ENCODE assay signal across 14 cellular contexts in genomic region chr5:100409538-100409937, GRCh38.
DNase-seq lines count a peak whose midpoint lies in the region; ATAC-seq and TF ChIP-seq lines count a peak whose summit lies in the region.
"Had no signal": no experiment of that assay in that cellular context is flagged by ENCODE, and none has a peak within 500 bp of the region (broad histone marks: within the 10 kb centered on the region; RNA-seq: fewer than 3 reads in every experiment).

No MANE protein-coding gene starts in this region.

- ATAC-seq in left lobe of liver (no peak), left lung (no peak)
- ATAC-seq: HepG2 had no signal

- H3K4me3 Mint-ChIP-seq in progenitor cell of endocrine pancreas (ENCODE audit: low read depth) = no peak overlapping the region
- H3K4me3 Mint-ChIP-seq: B cell; CD4-positive, alpha-beta T cell; HFFc6 had no signal

- H3K27ac Mint-ChIP-seq in progenitor cell of endocrine pancreas = no peak overlapping the region
- H3K27ac Mint-ChIP-seq: B cell; CD4-positive, alpha-beta T cell; HFFc6 had no signal

- no peaks in the 10 kb centered on the region for H3K27me3 Mint-ChIP-seq in progenitor cell of endocrine pancreas
- H3K27me3 Mint-ChIP-seq: B cell; CD4-positive, alpha-beta T cell had no signal

- no peak overlapping the region for H3K9ac ChIP-seq in fibroblast of lung (ENCODE audit: insufficient read depth, low read length)

- no peak overlapping the region for H3K4me3 ChIP-seq in fibroblast of lung (replicated peaks in 1 of 4; ENCODE audit: control extremely low read depth in 1 of 4, insufficient read depth in 1 of 4, low read depth in 3 of 4, low read length in 4 of 4)
- no peak overlapping the region for H3K4me3 ChIP-seq in left lung

- no peak overlapping the region for H2AFZ ChIP-seq in fibroblast of lung (ENCODE audit: low read length)

- H3K36me3 Mint-ChIP-seq in progenitor cell of endocrine pancreas (ENCODE audit: insufficient read depth) = no peaks in the 10 kb centered on the region

- no peak overlapping the region for H3K27ac ChIP-seq in fibroblast of lung (ENCODE audit: insufficient read depth, low read length)
- no peak overlapping the region for H3K27ac ChIP-seq in left lung

- DNase-seq in ELR (ENCODE audit: low read depth) (peak; percentile 24), NCI-H1694 treated with DMSO at 0.1 percent for 48 hours (lab: John Stamatoyannopoulos, UW) (peak; percentile 55), fibroblast of lung (ENCODE audit: low read depth in 2 of 2) (peak; percentile 4 to 18), retina (peak; percentile 6), left lobe of liver (ENCODE audit: low spot score) (no peak), left lung (no peak), progenitor cell of endocrine pancreas (ENCODE audit: low spot score, unreplicated experiment) (no peak)
- DNase-seq: ACHN; C1 segment of cervical spinal cord; CD4-positive, alpha-beta T cell; HCEC 1CT; HFFc6 had no signal

- no peaks in the 10 kb centered on the region for H3K36me3 ChIP-seq in fibroblast of lung (ENCODE audit: control insufficient read depth, insufficient read depth, low read length)
- H3K36me3 ChIP-seq in left lung = no peaks in the 10 kb centered on the region

- no peak overlapping the region for H3K4me2 ChIP-seq in fibroblast of lung (ENCODE audit: extremely low read depth, insufficient read depth, low read length)

- no peaks in the 10 kb centered on the region for H4K20me1 ChIP-seq in fibroblast of lung (ENCODE audit: control insufficient read depth, extremely low read depth, insufficient read depth, low read length)

- H3K27me3 ChIP-seq in fibroblast of lung (ENCODE audit: control insufficient read depth, insufficient read depth, low read length) (no peaks in the 10 kb centered on the region), left lung (no peaks in the 10 kb centered on the region)

- H3K79me2 ChIP-seq in fibroblast of lung (ENCODE audit: control insufficient read depth, insufficient read depth, low read length) = no peaks in the 10 kb centered on the region

- H3K9me3 ChIP-seq in fibroblast of lung (ENCODE audit: control insufficient read depth, insufficient read depth, low read depth, low read length) (no peaks in the 10 kb centered on the region), left lung (no peaks in the 10 kb centered on the region)

- no peak for TF ChIP-seq CTCF in fibroblast of lung (conservative IDR thresholded peaks at IDR 0.05 in 1 of 2, IDR thresholded peaks at IDR 0.05 in 1 of 2; ENCODE audit: low read depth in 1 of 2, low read length in 2 of 2)
- no peak for TF ChIP-seq CTCF in left lung (IDR thresholded peaks at IDR 0.05)
- TF ChIP-seq CTCF in progenitor cell of endocrine pancreas (IDR thresholded peaks at IDR 0.05; ENCODE audit: unreplicated experiment) = no peak

- no peaks in the 10 kb centered on the region for H3K4me1 Mint-ChIP-seq in progenitor cell of endocrine pancreas (ENCODE audit: low read depth)
- H3K4me1 Mint-ChIP-seq: B cell had no signal

- intact Hi-C loops in left lung (cut with DNase I) = no loop called here

- no peaks in the 10 kb centered on the region for H3K9me3 Mint-ChIP-seq in progenitor cell of endocrine pancreas (ENCODE audit: low read depth)
- H3K9me3 Mint-ChIP-seq: CD4-positive, alpha-beta T cell had no signal

- H3K4me1 ChIP-seq in fibroblast of lung (ENCODE audit: control insufficient read depth, extremely low read depth, insufficient read depth, low read length) (no peaks in the 10 kb centered on the region), left lung (no peaks in the 10 kb centered on the region)

Comparison
In these comparisons a context has a peak if more than half of its experiments do, and no peak if none do; other contexts are left out.
1. DNase-seq: peak in ELR (single experiment), NCI-H1694 treated with DMSO at 0.1 percent for 48 hours (single experiment), fibroblast of lung (2 of 2) and retina (single experiment); none in left lobe of liver (single experiment), left lung (0 of 2) and progenitor cell of endocrine pancreas (single experiment).